14 cellular contexts compared by ENCODE assay signal in genomic region chr2:96819876-96820511, GRCh38. TPM values are rescaled to one million over a fixed set of nuclear protein-coding genes. Genes with fewer than 3 reads are reported as not detected.
DNase-seq lines count a peak whose midpoint lies in the region; ATAC-seq, FAIRE-seq and TF ChIP-seq lines count a peak whose summit lies in the region.
"Had no signal": no experiment of that assay in that cellular context is flagged by ENCODE, and none has a peak within 500 bp of the region (broad histone marks: within the 10 kb centered on the region; RNA-seq: fewer than 3 reads in every experiment).

No MANE protein-coding gene starts in this region.

- no peak for TF ChIP-seq POLR2A in gastrocnemius medialis (IDR thresholded peaks at IDR 0.05)

- H3K36me3 Mint-ChIP-seq in T-helper 1 cell treated with Interleukin-12 subunit alpha and Interleukin-12 subunit beta and Interleukin-4 antibody, amounts not matched to agents 30 μg/mL and 1 μg/mL, for 36 hours (ENCODE audit: low read depth) = peaks cover 20% of the 10 kb centered on the region
- H3K36me3 Mint-ChIP-seq in nephron progenitor cell (ENCODE audit: low read depth) = peaks cover 29% of the 10 kb centered on the region

- H3K36me3 ChIP-seq in bronchial epithelial cell (ENCODE audit: control insufficient read depth, insufficient read depth, low read length) (peaks cover 1% of the 10 kb centered on the region), gastrocnemius medialis (peaks cover 0 to 2% of the 10 kb centered on the region in 2 donors)

- no peaks in the 10 kb centered on the region for H3K27me3 Mint-ChIP-seq in T-helper 1 cell treated with Interleukin-12 subunit alpha and Interleukin-12 subunit beta and Interleukin-4 antibody, amounts not matched to agents 30 μg/mL and 1 μg/mL, for 36 hours (ENCODE audit: low read depth)
- H3K27me3 Mint-ChIP-seq in nephron progenitor cell (ENCODE audit: low read depth, poor library complexity) = peaks cover 5% of the 10 kb centered on the region

- peaks cover 45% of the 10 kb centered on the region for H3K4me1 Mint-ChIP-seq in T-helper 1 cell treated with Interleukin-12 subunit alpha and Interleukin-12 subunit beta and Interleukin-4 antibody, amounts not matched to agents 30 μg/mL and 1 μg/mL, for 36 hours (ENCODE audit: low read depth)
- H3K4me1 Mint-ChIP-seq in nephron progenitor cell = peaks cover 70% of the 10 kb centered on the region

- H3K4me1 ChIP-seq in gastrocnemius medialis = peaks cover 46 to 76% of the 10 kb centered on the region in 2 donors

- no peaks in the 10 kb centered on the region for H3K27me3 ChIP-seq in bronchial epithelial cell (ENCODE audit: control insufficient read depth, insufficient read depth, low read length)
- no peaks in the 10 kb centered on the region for H3K27me3 ChIP-seq in gastrocnemius medialis
- H3K27me3 ChIP-seq: thyroid gland had no signal

- H3K27ac ChIP-seq in gastrocnemius medialis = no peak overlapping the region
- H3K27ac ChIP-seq: KMS-11, thyroid gland had no signal

- H3K9me3 ChIP-seq in gastrocnemius medialis = no peaks in the 10 kb centered on the region
- H3K9me3 ChIP-seq: thyroid gland had no signal

- no peak overlapping the region for H3K4me3 ChIP-seq in bronchial epithelial cell (ENCODE audit: low read depth, low read length)
- no peak overlapping the region for H3K4me3 ChIP-seq in gastrocnemius medialis
- H3K4me3 ChIP-seq: thyroid gland had no signal

- no peak overlapping the region for H3K4me3 Mint-ChIP-seq in T-helper 1 cell treated with Interleukin-12 subunit alpha and Interleukin-12 subunit beta and Interleukin-4 antibody, amounts not matched to agents 30 μg/mL and 1 μg/mL, for 36 hours
- H3K4me3 Mint-ChIP-seq in nephron progenitor cell = peak overlapping the region; percentile 2

- 0 out of 2 replicates have a peak, but pooled peaks have one; percentile 1 for TF ChIP-seq CTCF in GM12874 (IDR thresholded peaks at IDR 0.05; ENCODE audit: insufficient read depth, low read depth, low read length)
- peak; percentile 11 for TF ChIP-seq CTCF in bronchial epithelial cell (IDR thresholded peaks at IDR 0.05; ENCODE audit: insufficient read depth, low read length, severe bottlenecking)
- TF ChIP-seq CTCF in nephron progenitor cell (IDR thresholded peaks at IDR 0.05) = no peak
- TF ChIP-seq CTCF in gastrocnemius medialis (IDR thresholded peaks at IDR 0.05 in 4 of 5, conservative IDR thresholded peaks at IDR 0.05 in 1 of 5) = no peak

- no peaks in the 10 kb centered on the region for H3K9me3 Mint-ChIP-seq in T-helper 1 cell treated with Interleukin-12 subunit alpha and Interleukin-12 subunit beta and Interleukin-4 antibody, amounts not matched to agents 30 μg/mL and 1 μg/mL, for 36 hours
- no peaks in the 10 kb centered on the region for H3K9me3 Mint-ChIP-seq in nephron progenitor cell

- intact Hi-C loops in gastrocnemius medialis (cut with DNase I; ENCODE audit: low total_unique reads) = loop anchor here (5.0 kb wide), 1 partner anchor 223 kb away; no protein-coding TSS in a partner anchor

- H3K27ac Mint-ChIP-seq in T-helper 1 cell treated with Interleukin-12 subunit alpha and Interleukin-12 subunit beta and Interleukin-4 antibody, amounts not matched to agents 30 μg/mL and 1 μg/mL, for 36 hours = peak overlapping the region; percentile 50
- peak overlapping the region; percentile 54 for H3K27ac Mint-ChIP-seq in nephron progenitor cell

- FAIRE-seq in bronchial epithelial cell (lab: Jason Lieb, UNC) = no peak
- FAIRE-seq: A204.1 had no signal

- DNase-seq in T-helper 1 cell (no peak), bronchial epithelial cell (ENCODE audit: low read depth) (no peak), nephron progenitor cell (no peak), gastrocnemius medialis (no peak), GM19238 (ENCODE audit: insufficient read length, low spot score) (no peak)
- DNase-seq: DMS 273 treated with DMSO at 0.1 percent for 48 hours, NCI-H187 treated with DMSO at 0.1 percent for 48 hours, SIG-M5, thyroid gland had no signal

- in situ Hi-C loops in gastrocnemius medialis (cut with MboI; ENCODE audit: low sequenced_read_pairs in 4 of 4) = no loop called here

- ATAC-seq in GM18861 (IDR thresholded peaks at IDR 0.05; ENCODE audit: unreplicated experiment) = no peak
- ATAC-seq in gastrocnemius medialis = no peak

RNA-seq across cellular contexts. Expression of gene CNNM3, which starts 3.9 kb away (rescaled TPM):
- total RNA-seq in bronchial epithelial cell (5.9 and 6.1 TPM in 2 replicates), gastrocnemius medialis (1 to 10 TPM; 3.3 to 9.8 (median 8.6) TPM)

RNA-seq across cellular contexts. Expression of gene ANKRD23, which starts 23.8 kb away (rescaled TPM):
- 0.79 and 1.2 TPM in 2 replicates for total RNA-seq in bronchial epithelial cell
- 1,000 to 10,000 TPM in 2 of 4 donors, 100 to 1,000 TPM in 2; 642 to 1,565 (median 923) TPM for total RNA-seq in gastrocnemius medialis

RNA-seq across cellular contexts. Expression of gene ANKRD39, which starts 37.8 kb away (rescaled TPM):
- total RNA-seq in bronchial epithelial cell (5.8 and 8.2 TPM in 2 replicates), gastrocnemius medialis (10 to 100 TPM; 25.8 to 50.6 (median 43.8) TPM)

RNA-seq across cellular contexts. Expression of gene SEMA4C, which starts 49.9 kb away (rescaled TPM):
- total RNA-seq in bronchial epithelial cell (7.8 and 8.2 TPM in 2 replicates), gastrocnemius medialis (1 to 10 TPM; 3.2 to 8.6 (median 6.5) TPM)

RNA-seq across cellular contexts. Expression of gene CNNM4, which starts 59.3 kb away (rescaled TPM):
- total RNA-seq in bronchial epithelial cell (3.4 and 5.5 TPM in 2 replicates), gastrocnemius medialis (10 to 100 TPM in 2 of 4 donors, 1 to 10 TPM in 2; 5.4 to 20.1 (median 9.1) TPM)

Comparison
In these comparisons a context has a peak if more than half of its experiments do, and no peak if none do; other contexts are left out.
1. CTCF ChIP-seq: peak in GM12874 (single experiment) and bronchial epithelial cell (single experiment); none in nephron progenitor cell (single experiment) and gastrocnemius medialis (0 of 5).
2. RNA of gene ANKRD23, which starts 23.8 kb away (total RNA-seq): 642 to 1,565 TPM in gastrocnemius medialis; 0.79 to 1.2 TPM in bronchial epithelial cell; every median in the first group is over 100 times any median in the second.